ENCODE assay signal across 1 cellular context in the genomic region with DNA sequence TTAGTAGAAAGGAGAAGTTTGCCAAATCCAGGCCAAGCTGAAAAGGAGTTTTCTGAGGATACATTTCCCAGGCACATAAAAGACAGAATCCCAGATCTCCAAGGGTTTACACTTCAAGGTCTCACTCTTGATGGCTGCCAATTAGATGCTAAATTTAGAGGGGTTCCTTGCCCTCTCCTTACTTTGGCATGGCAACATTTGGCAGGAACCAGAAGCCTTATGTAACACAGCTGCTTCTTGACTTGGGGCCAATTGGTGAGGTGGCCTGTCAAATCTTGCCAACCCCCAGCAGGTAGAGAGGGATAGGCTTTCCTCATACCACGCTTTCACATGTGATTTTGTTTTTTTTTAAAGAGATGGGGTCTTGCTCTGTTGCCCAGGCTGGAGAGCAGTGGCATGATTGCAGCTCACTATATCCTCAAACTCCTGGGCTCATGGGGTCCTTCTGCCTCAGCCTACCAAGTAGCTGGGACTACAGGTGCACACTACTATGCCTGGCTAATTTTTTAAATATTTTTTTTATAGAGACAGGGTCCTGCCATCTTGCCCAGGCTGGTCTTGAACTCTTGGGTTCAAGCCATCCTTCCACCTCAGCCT.
A peak's percentile ranks its signal among the peaks of the same experiment; 100 is the strongest.
TF ChIP-seq lines count a peak whose summit lies in the region.

No MANE protein-coding gene starts in this region.

TF ChIP-seq in WTC11, 78 proteins besides CTCF, POLR2A, EP300 and RAD21:
- TF ChIP-seq ZBTB21 (CRISPR knock-in tag; IDR thresholded peaks at IDR 0.05; ENCODE audit: borderline replicate concordance): no peak
- TF ChIP-seq ZNF416 (CRISPR knock-in tag; IDR thresholded peaks at IDR 0.05): no peak
- peak; percentile 71; the same call in 1 of the 2 replicates for TF ChIP-seq ZNF121 (CRISPR knock-in tag; IDR thresholded peaks at IDR 0.05)
